ENCODE assay signal across 11 cellular contexts in the genomic region with DNA sequence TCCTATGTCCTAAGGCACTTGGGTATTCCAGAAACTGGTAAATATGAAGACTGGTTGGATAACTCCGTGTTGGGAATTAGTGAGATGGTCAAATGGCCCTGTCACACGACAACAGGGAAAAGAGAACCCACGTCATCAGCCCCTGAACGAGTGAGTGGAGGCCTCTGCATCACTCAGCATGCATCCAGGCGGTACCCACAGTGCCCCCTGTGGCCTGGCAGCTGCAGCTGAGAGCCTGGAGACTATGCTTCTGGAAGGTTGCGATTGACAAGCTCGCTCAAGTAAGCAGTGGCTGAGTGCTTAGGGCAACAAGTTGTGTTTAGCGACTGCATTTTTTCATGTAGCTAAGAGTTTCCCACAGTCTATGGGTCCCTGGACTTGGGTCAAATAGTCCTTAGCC. TPM values are rescaled to one million over a fixed set of nuclear protein-coding genes. Genes with fewer than 3 reads are reported as not detected.
DNase-seq lines count a peak whose midpoint lies in the region; TF ChIP-seq lines count a peak whose summit lies in the region.
"Had no signal": no experiment of that assay in that cellular context is flagged by ENCODE, and none has a peak within 500 bp of the region (broad histone marks: within the 10 kb centered on the region; RNA-seq: fewer than 3 reads in every experiment).

No MANE protein-coding gene starts in this region.

- no peak for TF ChIP-seq POLR2A in breast epithelium (IDR thresholded peaks at IDR 0.05)

- no peak overlapping the region for H3K27ac ChIP-seq in breast epithelium
- H3K27ac ChIP-seq in WERI-Rb-1, result no peak overlapping the region
- peak overlapping the region; percentile 73 to 84 for H3K27ac ChIP-seq in tibial artery

- H3K4me1 ChIP-seq in breast epithelium (no peaks in the 10 kb centered on the region), tibial artery (peaks cover 0 to 90% (median 55%) of the 10 kb centered on the region in 4 donors)

- H3K27me3 ChIP-seq in breast epithelium (no peaks in the 10 kb centered on the region), WERI-Rb-1 (ENCODE audit: insufficient read depth, low read depth, severe bottlenecking) (no peaks in the 10 kb centered on the region), kidney epithelial cell (ENCODE audit: control insufficient read depth, insufficient read depth, low read length) (no peaks in the 10 kb centered on the region), tibial artery (no peaks in the 10 kb centered on the region)

- H3K9me3 Mint-ChIP-seq in MCF 10A (ENCODE audit: unreplicated experiment), result no peaks in the 10 kb centered on the region
- H3K9me3 Mint-ChIP-seq: activated naive CD8-positive, alpha-beta T cell treated with anti-CD3 and anti-CD28 coated beads for 36 hours; nephron had no signal

- no peaks in the 10 kb centered on the region for H3K36me3 ChIP-seq in breast epithelium
- 0 out of 2 replicates have a peak, but pooled peaks cover 3% of the 10 kb centered on the region for H3K36me3 ChIP-seq in WERI-Rb-1
- peaks cover 6% of the 10 kb centered on the region for H3K36me3 ChIP-seq in kidney epithelial cell (ENCODE audit: control insufficient read depth, insufficient read depth, low read length)
- peaks cover 5 to 9% (median 7%) of the 10 kb centered on the region in 3 donors for H3K36me3 ChIP-seq in tibial artery

- POLR2A ChIA-PET in MCF 10A (lab: Yijun Ruan, JAX), result no interaction called here

- H3K27me3 Mint-ChIP-seq in MCF 10A (ENCODE audit: insufficient read depth, unreplicated experiment), result no peaks in the 10 kb centered on the region

- H3K4me3 Mint-ChIP-seq in MCF 10A (ENCODE audit: unreplicated experiment), result no peak overlapping the region
- H3K4me3 Mint-ChIP-seq: activated naive CD8-positive, alpha-beta T cell treated with anti-CD3 and anti-CD28 coated beads for 36 hours; nephron had no signal

- no peak overlapping the region for H3K27ac Mint-ChIP-seq in MCF 10A (ENCODE audit: low read depth, unreplicated experiment)
- H3K27ac Mint-ChIP-seq: activated naive CD8-positive, alpha-beta T cell treated with anti-CD3 and anti-CD28 coated beads for 36 hours had no signal

- intact Hi-C loops in MCF 10A (cut with micrococcal nuclease), result no loop called here
- intact Hi-C loops in breast epithelium (cut with DNase I; ENCODE audit: low total_unique reads), result no loop called here
- intact Hi-C loops in tibial artery (cut with DNase I; ENCODE audit: low total_unique reads), result no loop called here

- TF ChIP-seq CTCF in MCF 10A (IDR thresholded peaks at IDR 0.05; ENCODE audit: unreplicated experiment) (peak; percentile 19), breast epithelium (IDR thresholded peaks at IDR 0.05) (no peak), WERI-Rb-1 (IDR thresholded peaks at IDR 0.05; ENCODE audit: low read depth, low read length) (peak; percentile 79), kidney epithelial cell (IDR thresholded peaks at IDR 0.05; ENCODE audit: insufficient read depth, low read length, poor library complexity, severe bottlenecking) (peak; percentile 19), tibial artery (IDR thresholded peaks at IDR 0.05) (peak; percentile 51 to 54)

- DNase-seq in MCF 10A (ENCODE audit: unreplicated experiment) (no peak), breast epithelium (ENCODE audit: low spot score in 2 of 2) (no peak), WERI-Rb-1 (peak; percentile 24), kidney epithelial cell (ENCODE audit: low read depth) (no peak), tibial artery (peak; percentile 55 to 84), DMS 273 treated with DMSO at 0.1 percent for 48 hours (lab: John Stamatoyannopoulos, UW) (no peak), DMS 273 (lab: John Stamatoyannopoulos, UW; ENCODE audit: unreplicated experiment) (no peak), anterior cingulate cortex (lab: John Stamatoyannopoulos, UW) (no peak)
- DNase-seq: activated naive CD8-positive, alpha-beta T cell treated with anti-CD3 and anti-CD28 coated beads for 36 hours; stimulated activated naive CD4-positive, alpha-beta T cell treated with Interleukin-2 at 50 U/mL for 16 hours had no signal

- H3K9me3 ChIP-seq in breast epithelium (no peaks in the 10 kb centered on the region), WERI-Rb-1 (ENCODE audit: severe bottlenecking) (no peaks in the 10 kb centered on the region), tibial artery (no peaks in the 10 kb centered on the region)

- H3K4me1 Mint-ChIP-seq in MCF 10A (ENCODE audit: insufficient read depth, unreplicated experiment), result no peaks in the 10 kb centered on the region
- H3K4me1 Mint-ChIP-seq: activated naive CD8-positive, alpha-beta T cell treated with anti-CD3 and anti-CD28 coated beads for 36 hours had no signal

- peaks cover 6% of the 10 kb centered on the region for H3K36me3 Mint-ChIP-seq in MCF 10A (ENCODE audit: insufficient read depth, unreplicated experiment)
- H3K36me3 Mint-ChIP-seq: activated naive CD8-positive, alpha-beta T cell treated with anti-CD3 and anti-CD28 coated beads for 36 hours had no signal

- CTCF ChIA-PET in MCF 10A (lab: Yijun Ruan, JAX), result interaction anchor here (0.5 kb wide), 1 partner anchor 14 kb away, joined by 3 read pairs; no protein-coding TSS in a partner anchor

- no TSS peak for BruUV-seq in MCF 10A (replicated peaks; lab: Mats Ljungman, UMichigan)

- H3K4me3 ChIP-seq in breast epithelium (no peak overlapping the region), WERI-Rb-1 (ENCODE audit: low read depth, low read length) (no peak overlapping the region), kidney epithelial cell (ENCODE audit: low read depth, low read length) (no peak overlapping the region), tibial artery (no peak overlapping the region)

RNA-seq across cellular contexts. Expression of gene COL4A2, which starts 55.9 kb away (rescaled TPM):
- 54.6 and 66.0 TPM in 2 replicates for total RNA-seq in MCF 10A (2022)
- total RNA-seq in breast epithelium, result 100 to 1,000 TPM; 107 to 841 (median 307) TPM
- 1,736 and 1,860 TPM in 2 replicates for total RNA-seq in kidney epithelial cell
- total RNA-seq: activated naive CD8-positive, alpha-beta T cell treated with anti-CD3 and anti-CD28 coated beads for 36 hours had no signal

RNA-seq across cellular contexts. Expression of gene COL4A1, which starts 56.1 kb away (rescaled TPM):
- total RNA-seq in MCF 10A (2022) (25.9 and 42.1 TPM in 2 replicates), breast epithelium (1,000 to 10,000 TPM in 1 of 3 donors, 100 to 1,000 TPM in 2; 118 to 1,008 (median 370) TPM), kidney epithelial cell (1,018 and 1,045 TPM in 2 replicates)
- total RNA-seq: activated naive CD8-positive, alpha-beta T cell treated with anti-CD3 and anti-CD28 coated beads for 36 hours had no signal

Comparison
In these comparisons a context has a peak if more than half of its experiments do, and no peak if none do; other contexts are left out.
1. CTCF ChIP-seq: peak in MCF 10A (single experiment), WERI-Rb-1 (single experiment), kidney epithelial cell (single experiment) and tibial artery (2 of 2); none in breast epithelium (0 of 3).
2. DNase-seq: peak in WERI-Rb-1 (single experiment) and tibial artery (2 of 2); none in MCF 10A (single experiment), breast epithelium (0 of 2), kidney epithelial cell (single experiment), DMS 273 treated with DMSO at 0.1 percent for 48 hours (single experiment), DMS 273 (single experiment) and anterior cingulate cortex (0 of 58).
3. H3K27ac ChIP-seq: peak in tibial artery (2 of 2); none in breast epithelium (0 of 2) and WERI-Rb-1 (single experiment).